ENCODE assay signal across 8 cellular contexts in genomic region chr6:109008951-109009760, GRCh38.
DNase-seq lines count a peak whose midpoint lies in the region; ATAC-seq, FAIRE-seq and TF ChIP-seq lines count a peak whose summit lies in the region.

No MANE protein-coding gene starts in this region.

- CTCF ChIA-PET in Panc1 (lab: Charles Lee): interaction anchor here (0.6 kb wide), 1 partner anchor 68 kb away, joined by 3 read pairs; no protein-coding TSS in a partner anchor

- H3K36me3 ChIP-seq in Panc1 (ENCODE audit: control insufficient read depth, insufficient read depth, low read length): no peaks in the 10 kb centered on the region

- ATAC-seq in GM21576 (IDR thresholded peaks at IDR 0.05; ENCODE audit: unreplicated experiment): peak; percentile 92
- ATAC-seq in Panc1: peak; percentile 100
- peak; percentile 92 to 93 for ATAC-seq in naive B cell (ENCODE audit: low read depth in 2 of 2)

- no peaks in the 10 kb centered on the region for H3K27me3 Mint-ChIP-seq in activated T-helper 1 cell treated with anti-CD3 and anti-CD28 coated beads, Interleukin-12 subunit alpha, Interleukin-12 subunit beta, Interleukin-2, Interleukin-4 antibody, amounts not matched to agents 30 ng/mL and 10 ng/mL and 1 ng/mL, durations not matched to agents 14 hours and 24 hours and 36 hours (ENCODE audit: insufficient read depth)
- no peaks in the 10 kb centered on the region for H3K27me3 Mint-ChIP-seq in naive B cell

- intact Hi-C loops in Panc1 (cut with micrococcal nuclease; ENCODE audit: unreplicated experiment): loop anchor here (5.0 kb wide), 1 partner anchor 378 kb away; no protein-coding TSS in a partner anchor
- intact Hi-C loops in activated T-helper 1 cell treated with anti-CD3 and anti-CD28 coated beads, Interleukin-12 subunit alpha, Interleukin-12 subunit beta, Interleukin-2, Interleukin-4 antibody, amounts not matched to agents 30 ng/mL and 10 ng/mL and 1 ng/mL, durations not matched to agents 14 hours and 24 hours and 36 hours (cut with micrococcal nuclease): loop anchor here (1.0 to 10.0 kb wide), 18 partner anchors 50 to 1808 kb away; partner anchors contain the start of genes AK9, ARMC2, CD164 and CDK19

- no peak for FAIRE-seq in D721Med (lab: Jason Lieb, UNC)

- in situ Hi-C loops in Panc1 (cut with HindIII; ENCODE audit: low pct_unique_long_range_greater_than_20kb, low sequenced_read_pairs): no loop called here

- H3K27ac ChIP-seq in Panc1 (ENCODE audit: low read length): peak overlapping the region; percentile 83

- peaks cover 31% of the 10 kb centered on the region for H3K4me1 Mint-ChIP-seq in activated T-helper 1 cell treated with anti-CD3 and anti-CD28 coated beads, Interleukin-12 subunit alpha, Interleukin-12 subunit beta, Interleukin-2, Interleukin-4 antibody, amounts not matched to agents 30 ng/mL and 10 ng/mL and 1 ng/mL, durations not matched to agents 14 hours and 24 hours and 36 hours (ENCODE audit: low read depth)
- H3K4me1 Mint-ChIP-seq in naive B cell: peaks cover 38 to 68% (median 58%) of the 10 kb centered on the region in 3 donors

- no peak for TF ChIP-seq CTCF in D721Med (IDR thresholded peaks at IDR 0.05; ENCODE audit: insufficient read depth, missing control alignments)
- TF ChIP-seq CTCF in Panc1 (IDR thresholded peaks at IDR 0.05): no peak

- peak overlapping the region; percentile 96 for H3K4me3 Mint-ChIP-seq in activated T-helper 1 cell treated with anti-CD3 and anti-CD28 coated beads, Interleukin-12 subunit alpha, Interleukin-12 subunit beta, Interleukin-2, Interleukin-4 antibody, amounts not matched to agents 30 ng/mL and 10 ng/mL and 1 ng/mL, durations not matched to agents 14 hours and 24 hours and 36 hours
- peak overlapping the region; percentile 87 to 99 (median 98) for H3K4me3 Mint-ChIP-seq in naive B cell

- H3K4me3 ChIP-seq in Panc1 (ENCODE audit: low read depth in 2 of 2, low read length in 2 of 2): peak overlapping the region; percentile 71 to 92

- no peaks in the 10 kb centered on the region for H3K9me3 ChIP-seq in Panc1 (ENCODE audit: control insufficient read depth, insufficient read depth, low read depth, low read length)

- no peak for TF ChIP-seq EP300 in Ishikawa (IDR thresholded peaks at IDR 0.05; ENCODE audit: borderline replicate concordance)

- BruUV-seq in Panc1 (replicated peaks; lab: Mats Ljungman, UMichigan): no TSS peak

- peaks cover 15% of the 10 kb centered on the region for H3K4me1 ChIP-seq in Panc1 (ENCODE audit: control insufficient read depth, insufficient read depth, low read length)

- H3K27ac Mint-ChIP-seq in activated T-helper 1 cell treated with anti-CD3 and anti-CD28 coated beads, Interleukin-12 subunit alpha, Interleukin-12 subunit beta, Interleukin-2, Interleukin-4 antibody, amounts not matched to agents 30 ng/mL and 10 ng/mL and 1 ng/mL, durations not matched to agents 14 hours and 24 hours and 36 hours: peak overlapping the region; percentile 95
- H3K27ac Mint-ChIP-seq in naive B cell: peak overlapping the region; percentile 93 to 99 (median 98)

- H3K27me3 ChIP-seq in Panc1 (ENCODE audit: control insufficient read depth, insufficient read depth, low read length): no peaks in the 10 kb centered on the region

- DNase-seq in D721Med (ENCODE audit: insufficient read length, low spot score): peak; percentile 31
- DNase-seq in Panc1 (ENCODE audit: low read depth, low spot score): peak; percentile 48
- peak; percentile 87 for DNase-seq in activated T-helper 1 cell treated with anti-CD3 and anti-CD28 coated beads, Interleukin-12 subunit alpha, Interleukin-12 subunit beta, Interleukin-2, Interleukin-4 antibody, amounts not matched to agents 30 ng/mL and 10 ng/mL and 1 ng/mL, durations not matched to agents 14 hours and 24 hours and 36 hours (ENCODE audit: low spot score)
- peak; percentile 80 for DNase-seq in fibroblast of gingiva (ENCODE audit: low read depth)
- peak; percentile 88 for DNase-seq in naive B cell
- peak; percentile 80 to 82 for DNase-seq in stimulated activated CD8-positive, alpha-beta memory T cell treated with anti-CD3 and anti-CD28 coated beads, Interleukin-7, amount 100 ng/mL, for 48 hours (ENCODE audit: extremely low read depth in 1 of 2, low read depth in 1 of 2)

- H3K36me3 Mint-ChIP-seq in activated T-helper 1 cell treated with anti-CD3 and anti-CD28 coated beads, Interleukin-12 subunit alpha, Interleukin-12 subunit beta, Interleukin-2, Interleukin-4 antibody, amounts not matched to agents 30 ng/mL and 10 ng/mL and 1 ng/mL, durations not matched to agents 14 hours and 24 hours and 36 hours (ENCODE audit: low read depth): peaks cover 6% of the 10 kb centered on the region
- no peaks in the 10 kb centered on the region for H3K36me3 Mint-ChIP-seq in naive B cell

- no peaks in the 10 kb centered on the region for H3K9me3 Mint-ChIP-seq in activated T-helper 1 cell treated with anti-CD3 and anti-CD28 coated beads, Interleukin-12 subunit alpha, Interleukin-12 subunit beta, Interleukin-2, Interleukin-4 antibody, amounts not matched to agents 30 ng/mL and 10 ng/mL and 1 ng/mL, durations not matched to agents 14 hours and 24 hours and 36 hours
- H3K9me3 Mint-ChIP-seq in naive B cell: no peaks in the 10 kb centered on the region

- POLR2A ChIA-PET in Panc1 (lab: Charles Lee): no interaction called here

- no peak for TF ChIP-seq RAD21 in Ishikawa (IDR thresholded peaks at IDR 0.05; ENCODE audit: low read depth)

TF ChIP-seq in Ishikawa, 13 proteins besides CTCF, POLR2A, EP300 and RAD21:
- TF ChIP-seq CREB1 (IDR thresholded peaks at IDR 0.05; ENCODE audit: low read depth) (no peak), TCF12 (IDR thresholded peaks at IDR 0.05; ENCODE audit: low read depth) (peak; percentile 10; the same call in 1 of the 2 replicates), NFIC (IDR thresholded peaks at IDR 0.05) (no peak; the same call in 1 of the 2 replicates), YY1 (IDR thresholded peaks at IDR 0.05; ENCODE audit: low read depth) (no peak), USF1 (IDR thresholded peaks at IDR 0.05) (peak; percentile 55; the same call in 1 of the 2 replicates), TAF1 (IDR thresholded peaks at IDR 0.05; ENCODE audit: low read depth) (peak; percentile 46; the same call in 1 of the 2 replicates), ZBTB7A (IDR thresholded peaks at IDR 0.05; ENCODE audit: low read depth) (peak; percentile 77; the same call in 1 of the 2 replicates), EGR1 (IDR thresholded peaks at IDR 0.05) (no peak), MAX (IDR thresholded peaks at IDR 0.05) (no peak; the same call in none of the 2 replicates), CEBPB (IDR thresholded peaks at IDR 0.05) (no peak), REST (IDR thresholded peaks at IDR 0.05; ENCODE audit: low read depth) (no peak)

Comparison
In these comparisons a context has a peak if more than half of its experiments do, and no peak if none do; other contexts are left out.
1. Peak in every context shown above with its lines: DNase-seq, ATAC-seq, H3K4me3 ChIP-seq and H3K27ac ChIP-seq.
2. DNase-seq: peak in every context shown above with its lines; median percentile 88 in naive B cell; 87 in activated T-helper 1 cell treated with anti-CD3 and anti-CD28 coated beads, Interleukin-12 subunit alpha, Interleukin-12 subunit beta, Interleukin-2, Interleukin-4 antibody, amounts not matched to agents 30 ng/mL and 10 ng/mL and 1 ng/mL, durations not matched to agents 14 hours and 24 hours and 36 hours; 81 in stimulated activated CD8-positive, alpha-beta memory T cell treated with anti-CD3 and anti-CD28 coated beads, Interleukin-7, amount 100 ng/mL, for 48 hours; 80 in fibroblast of gingiva; 48 in Panc1; 31 in D721Med.